Comparison of ENCODE assay signal across 1 cellular context in genomic region chr16:81465375-81465943, GRCh38.
TF ChIP-seq lines count a peak whose summit lies in the region.

No MANE protein-coding gene starts in this region.

TF ChIP-seq in HepG2, 621 proteins besides CTCF, POLR2A, EP300 and RAD21 (continued from another document and continues in another):
- TF ChIP-seq ATF7-NPFF (CRISPR knock-in tag; IDR thresholded peaks at IDR 0.05; ENCODE audit: low read depth) = no peak
- TF ChIP-seq ZNF687 (CRISPR knock-in tag; IDR thresholded peaks at IDR 0.05) = peak; percentile 87
- TF ChIP-seq HNRNPL (IDR thresholded peaks at IDR 0.05; ENCODE audit: low read depth, low read length) = peak; percentile 69; the same call in 1 of the 2 replicates
- TF ChIP-seq SETDB1 (CRISPR knock-in tag; IDR thresholded peaks at IDR 0.05; ENCODE audit: borderline replicate concordance) = no peak
- TF ChIP-seq SMAD9 (CRISPR knock-in tag; IDR thresholded peaks at IDR 0.05) = no peak
- no peak for TF ChIP-seq POGZ (CRISPR knock-in tag; IDR thresholded peaks at IDR 0.05)
- peak; percentile 69; the same call in 1 of the 2 replicates for TF ChIP-seq ZNF609 (CRISPR knock-in tag; IDR thresholded peaks at IDR 0.05; ENCODE audit: borderline replicate concordance)
- TF ChIP-seq ZNF761 (CRISPR knock-in tag; conservative IDR thresholded peaks at IDR 0.05) = no peak
- peak; percentile 66; the same call in 1 of the 2 replicates for TF ChIP-seq FUBP1 (CRISPR knock-in tag; IDR thresholded peaks at IDR 0.05; ENCODE audit: borderline replicate concordance)
- no peak for TF ChIP-seq SNAPC4 (CRISPR knock-in tag; IDR thresholded peaks at IDR 0.05)
- TF ChIP-seq CHD2 (IDR thresholded peaks at IDR 0.05; ENCODE audit: low read depth, low read length) = no peak
- no peak for TF ChIP-seq ZNF142 (CRISPR knock-in tag; IDR thresholded peaks at IDR 0.05)
- TF ChIP-seq ZGPAT (CRISPR knock-in tag; IDR thresholded peaks at IDR 0.05) = no peak
- TF ChIP-seq NR2F2 (IDR thresholded peaks at IDR 0.05; ENCODE audit: borderline replicate concordance, low read depth) = no peak
- TF ChIP-seq ZNF567 (CRISPR knock-in tag; IDR thresholded peaks at IDR 0.05; ENCODE audit: borderline replicate concordance) = no peak
- no peak for TF ChIP-seq MZF1 (CRISPR knock-in tag; IDR thresholded peaks at IDR 0.05; ENCODE audit: borderline replicate concordance)
- 0 out of 2 replicates have a peak, but pooled peaks have one; percentile 65 for TF ChIP-seq ZHX1 (CRISPR knock-in tag; IDR thresholded peaks at IDR 0.05; ENCODE audit: low read depth)
- no peak for TF ChIP-seq ZNF232 (CRISPR knock-in tag; IDR thresholded peaks at IDR 0.05; ENCODE audit: borderline replicate concordance)
- TF ChIP-seq ZNF547 (CRISPR knock-in tag; IDR thresholded peaks at IDR 0.05) = no peak
- TF ChIP-seq ZNF672 (CRISPR knock-in tag; IDR thresholded peaks at IDR 0.05) = no peak
- TF ChIP-seq ZNF33B (CRISPR knock-in tag; IDR thresholded peaks at IDR 0.05) = no peak
- no peak for TF ChIP-seq ZFP36L2 (CRISPR knock-in tag; IDR thresholded peaks at IDR 0.05)
- no peak for TF ChIP-seq ELF1 (CRISPR knock-in tag; IDR thresholded peaks at IDR 0.05)
- peak; percentile 50 for TF ChIP-seq KAT7 (CRISPR knock-in tag; IDR thresholded peaks at IDR 0.05; ENCODE audit: borderline replicate concordance)
